10 cellular contexts compared by ENCODE assay signal in genomic region chrX:111498538-111499103, GRCh38. TPM values are rescaled to one million over a fixed set of nuclear protein-coding genes. Genes with fewer than 3 reads are reported as not detected.
"Had no signal": no experiment of that assay in that cellular context is flagged by ENCODE, and none has a peak within 500 bp of the region (broad histone marks: within the 10 kb centered on the region; RNA-seq: fewer than 3 reads in every experiment).

No MANE protein-coding gene starts in this region.

- H3K9ac ChIP-seq: GM23248 had no signal

- H3K36me3 ChIP-seq: HAP-1 had no signal

- H3K4me3 ChIP-seq: GM23248, HAP-1, K562 had no signal

- H3K27ac Mint-ChIP-seq: HFFc6 had no signal

- DNase-seq: GM23248, GOT3, H7, HFFc6, KG1 had no signal

- H3K9me3 ChIP-seq: HAP-1 had no signal

- H3K4me3 Mint-ChIP-seq: HFFc6 had no signal

- ATAC-seq: HCT116, K562 had no signal

- H3K4me1 ChIP-seq: HAP-1 had no signal

- FAIRE-seq: HTR-8/SVneo, K562 had no signal

- H2AFZ ChIP-seq: GM23248 had no signal

- H3K27ac ChIP-seq: GM23248 had no signal

RNA-seq across cellular contexts. Expression of gene SERTM2, which starts 12.8 kb away (rescaled TPM):
- total RNA-seq: GM23248, HFFc6, HT-29 had no signal
- polyA plus RNA-seq: GM23248 had no signal
